In genomic region chr17:81510798-81511549, GRCh38 we compare ENCODE assay signal across 8 cellular contexts. TPM values are rescaled to one million over a fixed set of nuclear protein-coding genes. Genes with fewer than 3 reads are reported as not detected.
DNase-seq lines count a peak whose midpoint lies in the region; ATAC-seq and TF ChIP-seq lines count a peak whose summit lies in the region.

No MANE protein-coding gene starts in this region.

- H3K27me3 ChIP-seq in muscle layer of duodenum (ENCODE audit: low read depth, low read length), result no peaks in the 10 kb centered on the region

- H3K9me3 ChIP-seq in T-helper 17 cell (ENCODE audit: control insufficient read depth, low read length, poor library complexity, severe bottlenecking) (no peaks in the 10 kb centered on the region), muscle layer of duodenum (ENCODE audit: control insufficient read depth in 1 of 2, low read length in 2 of 2) (no peaks in the 10 kb centered on the region)

- no peak for ATAC-seq in GM18505 (IDR thresholded peaks at IDR 0.05; ENCODE audit: unreplicated experiment)
- ATAC-seq in T-helper 17 cell, result no peak
- no peak for ATAC-seq in HG03045 (IDR thresholded peaks at IDR 0.05; ENCODE audit: unreplicated experiment)
- no peak for ATAC-seq in omental fat pad (ENCODE audit: low FRiP score)

- in situ Hi-C loops in GM13977 (cut with MboI; ENCODE audit: low pct_unique_long_range_greater_than_20kb, low sequenced_read_pairs, unreplicated experiment), result no loop called here

- peak overlapping the region; percentile 70 for H3K27ac ChIP-seq in muscle layer of duodenum (ENCODE audit: low read length)

- peak overlapping the region; percentile 94 to 100 for H3K4me3 ChIP-seq in muscle layer of duodenum (ENCODE audit: low read depth in 1 of 2, low read length in 2 of 2)

- H3K4me1 Mint-ChIP-seq in T-helper 17 cell, result peaks cover 47% of the 10 kb centered on the region

- peak overlapping the region; percentile 99 for H3K4me3 Mint-ChIP-seq in T-helper 17 cell

- peaks cover 16% of the 10 kb centered on the region for H3K36me3 Mint-ChIP-seq in T-helper 17 cell (ENCODE audit: low read depth)

- peak overlapping the region; percentile 99 for H3K27ac Mint-ChIP-seq in T-helper 17 cell

- peaks cover 31 to 37% of the 10 kb centered on the region in 2 donors for H3K36me3 ChIP-seq in muscle layer of duodenum (ENCODE audit: control insufficient read depth in 1 of 2, insufficient read depth in 2 of 2, low read length in 2 of 2)

- TF ChIP-seq CTCF in omental fat pad (IDR thresholded peaks at IDR 0.05) (no peak), GM13977 (IDR thresholded peaks at IDR 0.05; ENCODE audit: extremely low read depth, insufficient read depth, missing control alignments) (no peak)

- DNase-seq in T-helper 17 cell (no peak), omental fat pad (ENCODE audit: low spot score) (no peak), AG20443 (ENCODE audit: low spot score) (no peak), GM13977 (ENCODE audit: low spot score) (no peak)
- DNase-seq in effector CD4-positive, alpha-beta T cell, result peak; percentile 23

- peak; percentile 46 for TF ChIP-seq POLR2A in GM18505 (IDR thresholded peaks at IDR 0.05; ENCODE audit: borderline replicate concordance, extremely low read depth, insufficient read depth, insufficient read length)

- H3K4me1 ChIP-seq in muscle layer of duodenum (ENCODE audit: control insufficient read depth in 1 of 2, insufficient read depth in 2 of 2, low read length in 2 of 2), result peaks cover 1 to 20% of the 10 kb centered on the region in 2 donors

- H3K27me3 Mint-ChIP-seq in T-helper 17 cell, result peaks cover 5% of the 10 kb centered on the region

RNA-seq across cellular contexts. Expression of gene ACTG1, which starts 1.6 kb away (rescaled TPM):
- 1,000 to 10,000 TPM; 1,202 to 1,502 TPM for total RNA-seq in T-helper 17 cell
- total RNA-seq in omental fat pad, result 1,000 to 10,000 TPM; 1,930 to 4,437 (median 3,125) TPM

RNA-seq across cellular contexts. Expression of gene FSCN2, which starts 17.2 kb away (rescaled TPM):
- total RNA-seq in T-helper 17 cell (under 1 TPM; 0.65 to 0.72 TPM), omental fat pad (under 1 TPM in 3 of 4 donors, not detected in 1; 0.31 to 0.95 (median 0.36) TPM)

RNA-seq across cellular contexts. Expression of gene FAAP100, which starts 41.2 kb away (rescaled TPM):
- 10 to 100 TPM; 25.2 to 30.6 TPM for total RNA-seq in T-helper 17 cell
- total RNA-seq in omental fat pad, result 10 to 100 TPM; 13.9 to 28.0 (median 22.8) TPM
